1 cellular context compared by ENCODE assay signal in genomic region chr6:87155272-87155919, GRCh38.
A peak's percentile ranks its signal among the peaks of the same experiment; 100 is the strongest.
TF ChIP-seq lines count a peak whose summit lies in the region.

TSS of gene ZNF292 (plus strand) at chr6:87155565. CDS start at chr6:87155592, 27 bp downstream.

TF ChIP-seq in HepG2, 621 proteins besides CTCF, POLR2A, EP300 and RAD21 (continued from another document and continues in another):
- TF ChIP-seq, protein P1, sequence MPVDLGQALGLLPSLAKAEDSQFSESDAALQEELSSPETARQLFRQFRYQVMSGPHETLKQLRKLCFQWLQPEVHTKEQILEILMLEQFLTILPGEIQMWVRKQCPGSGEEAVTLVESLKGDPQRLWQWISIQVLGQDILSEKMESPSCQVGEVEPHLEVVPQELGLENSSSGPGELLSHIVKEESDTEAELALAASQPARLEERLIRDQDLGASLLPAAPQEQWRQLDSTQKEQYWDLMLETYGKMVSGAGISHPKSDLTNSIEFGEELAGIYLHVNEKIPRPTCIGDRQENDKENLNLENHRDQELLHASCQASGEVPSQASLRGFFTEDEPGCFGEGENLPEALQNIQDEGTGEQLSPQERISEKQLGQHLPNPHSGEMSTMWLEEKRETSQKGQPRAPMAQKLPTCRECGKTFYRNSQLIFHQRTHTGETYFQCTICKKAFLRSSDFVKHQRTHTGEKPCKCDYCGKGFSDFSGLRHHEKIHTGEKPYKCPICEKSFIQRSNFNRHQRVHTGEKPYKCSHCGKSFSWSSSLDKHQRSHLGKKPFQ (CRISPR knock-in tag; IDR thresholded peaks at IDR 0.05; ENCODE audit: insufficient replicate concordance): peak; percentile 88
- TF ChIP-seq ZIK1 (CRISPR knock-in tag; IDR thresholded peaks at IDR 0.05; ENCODE audit: borderline replicate concordance, low read depth) (peak; percentile 95; the same call in 1 of the 2 replicates), CREM (IDR thresholded peaks at IDR 0.05) (peak; percentile 54), CREM (CRISPR knock-in tag; IDR thresholded peaks at IDR 0.05) (no peak), SMAD1 (CRISPR knock-in tag; IDR thresholded peaks at IDR 0.05; ENCODE audit: borderline replicate concordance, low read depth) (peak; percentile 67; the same call in 1 of the 2 replicates), HNF4A (CRISPR knock-in tag; IDR thresholded peaks at IDR 0.05) (no peak), FOXA3 (CRISPR knock-in tag; IDR thresholded peaks at IDR 0.05) (peak; percentile 64), ZNF75D (CRISPR knock-in tag; IDR thresholded peaks at IDR 0.05; ENCODE audit: borderline replicate concordance) (0 out of 2 replicates have a peak, but pooled peaks have one; percentile 19), ZNF260 (CRISPR knock-in tag; IDR thresholded peaks at IDR 0.05; ENCODE audit: borderline replicate concordance, low read depth) (no peak), SPEN (CRISPR knock-in tag; IDR thresholded peaks at IDR 0.05; ENCODE audit: low read depth) (peak; percentile 98), ZNF224 (CRISPR knock-in tag; IDR thresholded peaks at IDR 0.05) (peak; percentile 77; the same call in 1 of the 2 replicates), ZNF550 (CRISPR knock-in tag; IDR thresholded peaks at IDR 0.05; ENCODE audit: borderline replicate concordance) (0 out of 2 replicates have a peak, but pooled peaks have one; percentile 12), SIN3A (IDR thresholded peaks at IDR 0.05; ENCODE audit: borderline replicate concordance, low read depth, low read length) (peak; percentile 83; the same call in 1 of the 2 replicates), AGO2 (optimal IDR thresholded peaks at IDR 0.05; ENCODE audit: low read depth, low read length) (peak; percentile 70), ZFX (CRISPR knock-in tag; IDR thresholded peaks at IDR 0.05; ENCODE audit: low read depth) (peak; percentile 94), NFKB2 (CRISPR knock-in tag; IDR thresholded peaks at IDR 0.05; ENCODE audit: borderline replicate concordance) (peak; percentile 96; the same call in 1 of the 2 replicates), SP2 (CRISPR knock-in tag; IDR thresholded peaks at IDR 0.05) (peak; percentile 57; the same call in 1 of the 2 replicates), TBL1XR1 (IDR thresholded peaks at IDR 0.05; ENCODE audit: borderline replicate concordance, low read length, partially characterized antibody) (peak; percentile 54), ZFY (CRISPR knock-in tag; IDR thresholded peaks at IDR 0.05) (peak; percentile 83), JUNB (CRISPR knock-in tag; IDR thresholded peaks at IDR 0.05; ENCODE audit: borderline replicate concordance) (peak; percentile 88), MLXIP (CRISPR knock-in tag; IDR thresholded peaks at IDR 0.05; ENCODE audit: borderline replicate concordance) (peak; percentile 75; the same call in 1 of the 2 replicates), FOXP1 (IDR thresholded peaks at IDR 0.05) (no peak; the same call in 1 of the 2 replicates), FOXP1 (CRISPR knock-in tag; IDR thresholded peaks at IDR 0.05) (0 out of 2 replicates have a peak, but pooled peaks have one; percentile 44), NCOA1 (CRISPR knock-in tag; IDR thresholded peaks at IDR 0.05) (no peak; the same call in 1 of the 2 replicates), MTF1 (CRISPR knock-in tag; IDR thresholded peaks at IDR 0.05) (0 out of 2 replicates have a peak, but pooled peaks have one; percentile 20), ETV5 (CRISPR knock-in tag; IDR thresholded peaks at IDR 0.05; ENCODE audit: borderline replicate concordance) (peak; percentile 14; the same call in 1 of the 2 replicates), ZZZ3 (CRISPR knock-in tag; IDR thresholded peaks at IDR 0.05; ENCODE audit: borderline replicate concordance) (peak; percentile 73; the same call in 1 of the 2 replicates), ZNF530 (CRISPR knock-in tag; IDR thresholded peaks at IDR 0.05; ENCODE audit: low read depth) (no peak), GATA4 (IDR thresholded peaks at IDR 0.05; ENCODE audit: borderline replicate concordance, low read depth) (0 out of 2 replicates have a peak, but pooled peaks have one; percentile 44), TFDP1 (CRISPR knock-in tag; IDR thresholded peaks at IDR 0.05; ENCODE audit: borderline replicate concordance) (peak; percentile 95), PCBP1 (IDR thresholded peaks at IDR 0.05; ENCODE audit: borderline replicate concordance, low read depth, low read length) (peak; percentile 93; the same call in 1 of the 2 replicates), THRA (CRISPR knock-in tag; IDR thresholded peaks at IDR 0.05; ENCODE audit: borderline replicate concordance) (peak; percentile 22; the same call in 1 of the 2 replicates), ZMYM2 (CRISPR knock-in tag; IDR thresholded peaks at IDR 0.05) (peak; percentile 83), ZMYM4 (CRISPR knock-in tag; IDR thresholded peaks at IDR 0.05) (peak; percentile 98), ZNF468 (CRISPR knock-in tag; IDR thresholded peaks at IDR 0.05) (peak; percentile 90; the same call in 1 of the 2 replicates), TAF1 (CRISPR knock-in tag; IDR thresholded peaks at IDR 0.05) (peak; percentile 92), ZFP36L1 (CRISPR knock-in tag; IDR thresholded peaks at IDR 0.05) (peak; percentile 98), KDM1A (CRISPR knock-in tag; IDR thresholded peaks at IDR 0.05) (no peak), MLX (CRISPR knock-in tag; IDR thresholded peaks at IDR 0.05) (peak; percentile 99), AKAP8 (CRISPR knock-in tag; IDR thresholded peaks at IDR 0.05) (peak; percentile 57), ZSCAN22 (CRISPR knock-in tag; IDR thresholded peaks at IDR 0.05) (peak; percentile 76; the same call in 1 of the 2 replicates), ZNF552 (CRISPR knock-in tag; IDR thresholded peaks at IDR 0.05; ENCODE audit: borderline replicate concordance) (peak; percentile 82), ZBTB3 (CRISPR knock-in tag; IDR thresholded peaks at IDR 0.05; ENCODE audit: borderline replicate concordance, low read depth) (peak; percentile 48; the same call in 1 of the 2 replicates), ZNF230 (CRISPR knock-in tag; IDR thresholded peaks at IDR 0.05) (peak; percentile 96; the same call in 1 of the 2 replicates), NFRKB (IDR thresholded peaks at IDR 0.05) (peak; percentile 28; the same call in 1 of the 2 replicates)
- TF ChIP-seq, protein P2, sequence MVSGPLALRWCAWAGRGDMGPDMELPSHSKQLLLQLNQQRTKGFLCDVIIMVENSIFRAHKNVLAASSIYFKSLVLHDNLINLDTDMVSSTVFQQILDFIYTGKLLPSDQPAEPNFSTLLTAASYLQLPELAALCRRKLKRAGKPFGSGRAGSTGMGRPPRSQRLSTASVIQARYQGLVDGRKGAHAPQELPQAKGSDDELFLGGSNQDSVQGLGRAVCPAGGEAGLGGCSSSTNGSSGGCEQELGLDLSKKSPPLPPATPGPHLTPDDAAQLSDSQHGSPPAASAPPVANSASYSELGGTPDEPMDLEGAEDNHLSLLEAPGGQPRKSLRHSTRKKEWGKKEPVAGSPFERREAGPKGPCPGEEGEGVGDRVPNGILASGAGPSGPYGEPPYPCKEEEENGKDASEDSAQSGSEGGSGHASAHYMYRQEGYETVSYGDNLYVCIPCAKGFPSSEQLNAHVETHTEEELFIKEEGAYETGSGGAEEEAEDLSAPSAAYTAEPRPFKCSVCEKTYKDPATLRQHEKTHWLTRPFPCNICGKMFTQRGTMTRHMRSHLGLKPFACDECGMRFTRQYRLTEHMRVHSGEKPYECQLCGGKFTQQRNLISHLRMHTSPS (CRISPR knock-in tag; IDR thresholded peaks at IDR 0.05; ENCODE audit: low read depth): peak; percentile 82
- TF ChIP-seq, protein P3, sequence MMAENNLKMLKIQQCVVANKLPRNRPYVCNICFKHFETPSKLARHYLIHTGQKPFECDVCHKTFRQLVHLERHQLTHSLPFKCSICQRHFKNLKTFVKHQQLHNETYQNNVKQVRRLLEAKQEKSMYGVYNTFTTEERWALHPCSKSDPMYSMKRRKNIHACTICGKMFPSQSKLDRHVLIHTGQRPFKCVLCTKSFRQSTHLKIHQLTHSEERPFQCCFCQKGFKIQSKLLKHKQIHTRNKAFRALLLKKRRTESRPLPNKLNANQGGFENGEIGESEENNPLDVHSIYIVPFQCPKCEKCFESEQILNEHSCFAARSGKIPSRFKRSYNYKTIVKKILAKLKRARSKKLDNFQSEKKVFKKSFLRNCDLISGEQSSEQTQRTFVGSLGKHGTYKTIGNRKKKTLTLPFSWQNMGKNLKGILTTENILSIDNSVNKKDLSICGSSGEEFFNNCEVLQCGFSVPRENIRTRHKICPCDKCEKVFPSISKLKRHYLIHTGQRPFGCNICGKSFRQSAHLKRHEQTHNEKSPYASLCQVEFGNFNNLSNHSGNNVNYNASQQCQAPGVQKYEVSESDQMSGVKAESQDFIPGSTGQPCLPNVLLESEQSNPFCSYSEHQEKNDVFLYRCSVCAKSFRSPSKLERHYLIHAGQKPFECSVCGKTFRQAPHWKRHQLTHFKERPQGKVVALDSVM (CRISPR knock-in tag; IDR thresholded peaks at IDR 0.05): peak; percentile 62
- TF ChIP-seq, protein P4, sequence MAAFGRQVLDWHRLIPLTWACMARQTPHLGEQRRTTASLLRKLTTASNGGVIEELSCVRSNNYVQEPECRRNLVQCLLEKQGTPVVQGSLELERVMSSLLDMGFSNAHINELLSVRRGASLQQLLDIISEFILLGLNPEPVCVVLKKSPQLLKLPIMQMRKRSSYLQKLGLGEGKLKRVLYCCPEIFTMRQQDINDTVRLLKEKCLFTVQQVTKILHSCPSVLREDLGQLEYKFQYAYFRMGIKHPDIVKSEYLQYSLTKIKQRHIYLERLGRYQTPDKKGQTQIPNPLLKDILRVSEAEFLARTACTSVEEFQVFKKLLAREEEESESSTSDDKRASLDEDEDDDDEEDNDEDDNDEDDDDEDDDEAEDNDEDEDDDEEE (CRISPR knock-in tag; IDR thresholded peaks at IDR 0.05): peak; percentile 88; the same call in 1 of the 2 replicates
